ENCODE assay signal across 15 cellular contexts in genomic region chr15:81418427-81418826, GRCh38. TPM values are rescaled to one million over a fixed set of nuclear protein-coding genes. Genes with fewer than 3 reads are reported as not detected.
DNase-seq lines count a peak whose midpoint lies in the region; TF ChIP-seq lines count a peak whose summit lies in the region.
"Had no signal": no experiment of that assay in that cellular context is flagged by ENCODE, and none has a peak within 500 bp of the region (broad histone marks: within the 10 kb centered on the region; RNA-seq: fewer than 3 reads in every experiment).

No MANE protein-coding gene starts in this region.

- H3K79me1 ChIP-seq in H9 (ENCODE audit: insufficient read depth, low read depth, low read length, poor library complexity, severe bottlenecking): no peaks in the 10 kb centered on the region

- peaks cover 18% of the 10 kb centered on the region in 2 experiments for H3K4me1 Mint-ChIP-seq in H9
- H3K4me1 Mint-ChIP-seq in osteocyte (ENCODE audit: unreplicated experiment): peaks cover 16% of the 10 kb centered on the region
- H3K4me1 Mint-ChIP-seq: IgD-negative memory B cell had no signal

- TF ChIP-seq CTCF in H9 (conservative IDR thresholded peaks at IDR 0.05): no peak
- no peak for TF ChIP-seq CTCF in osteocyte (IDR thresholded peaks at IDR 0.05)
- TF ChIP-seq CTCF in OCI-LY7 (conservative IDR thresholded peaks at IDR 0.05; ENCODE audit: low read length): no peak

- H3K4me2 ChIP-seq in H9 (ENCODE audit: insufficient read depth, insufficient read length, low read length): no peak overlapping the region
- no peak overlapping the region for H3K4me2 ChIP-seq in OCI-LY7 (ENCODE audit: low read length)
- H3K4me2 ChIP-seq: A549 had no signal

- H2BK20ac ChIP-seq in H9 (ENCODE audit: low read depth, low read length, poor library complexity, severe bottlenecking): no peak overlapping the region

- H2AFZ ChIP-seq in H9 (ENCODE audit: low read length) (no peak overlapping the region), OCI-LY7 (ENCODE audit: low read length) (no peak overlapping the region)

- H3K23ac ChIP-seq in H9 (ENCODE audit: insufficient read length, low read depth, low read length): no peak overlapping the region

- H2BK5ac ChIP-seq in H9 (ENCODE audit: insufficient read length, low read length): no peak overlapping the region

- H3K23me2 ChIP-seq in H9 (ENCODE audit: insufficient read length, low read depth, low read length, poor library complexity, severe bottlenecking): no peaks in the 10 kb centered on the region

- H3K9ac ChIP-seq in H9 (ENCODE audit: extremely low read depth, insufficient read length, low read length) (no peak overlapping the region), iPS-20b (ENCODE audit: low read depth, low read length) (peak overlapping the region; percentile 46; the same call in 1 of the 2 replicates)

- H4K20me1 ChIP-seq in H9 (ENCODE audit: control insufficient read depth, insufficient read depth, insufficient read length) (no peaks in the 10 kb centered on the region), OCI-LY7 (ENCODE audit: insufficient read depth, low read length) (no peaks in the 10 kb centered on the region)

- H4K8ac ChIP-seq in H9 (replicated peaks; ENCODE audit: insufficient read length, low read depth, low read length): no peak overlapping the region

- 0 out of 2 replicates have a peak overlapping the region, but pooled peaks have one; percentile 95 for H2BK15ac ChIP-seq in H9 (ENCODE audit: low read depth, low read length)

- H3K79me2 ChIP-seq in H9 (ENCODE audit: insufficient read depth, low read length) (no peaks in the 10 kb centered on the region), OCI-LY7 (ENCODE audit: insufficient read depth, low read depth, low read length) (no peaks in the 10 kb centered on the region)

- H3K27me3 Mint-ChIP-seq in H9 (ENCODE audit: low read depth): no peaks in the 10 kb centered on the region; the same call in 1 of the 2 replicates
- peaks cover 2% of the 10 kb centered on the region for H3K27me3 Mint-ChIP-seq in osteocyte (ENCODE audit: unreplicated experiment)

- H3K4ac ChIP-seq in H9 (ENCODE audit: low read depth, low read length): no peak overlapping the region

- H3K4me3 ChIP-seq in SJCRH30 (peak overlapping the region; percentile 48), iPS-20b (ENCODE audit: low read length) (no peak overlapping the region), OCI-LY7 (ENCODE audit: low read depth, low read length, poor library complexity, severe bottlenecking) (no peak overlapping the region)
- H3K4me3 ChIP-seq: A549 had no signal

- POLR2A ChIA-PET in OCI-LY7 (lab: Charles Lee): no interaction called here

- H3K27me3 ChIP-seq in H9 (ENCODE audit: insufficient read depth, low read length): no peaks in the 10 kb centered on the region
- H3K27me3 ChIP-seq in SJCRH30: no peaks in the 10 kb centered on the region
- H3K27me3 ChIP-seq in iPS-20b (ENCODE audit: insufficient read depth, low read length): no peaks in the 10 kb centered on the region
- H3K27me3 ChIP-seq: BE2C had no signal

- H4K5ac ChIP-seq in H9 (ENCODE audit: insufficient read length, low read depth, low read length): no peak overlapping the region

- WGBS in H9 (ENCODE audit: extremely low coverage, insufficient read length, low lambda C conversion rate): no CpG with 5 or more reads among the region's 7 CpGs

- H3K56ac ChIP-seq in H9 (ENCODE audit: insufficient read length, low read depth, low read length): no peak overlapping the region

- DNase-seq in H9: no peak
- peak; percentile 21 to 43 for DNase-seq in SJCRH30
- DNase-seq in osteocyte (ENCODE audit: extremely low spot score, unreplicated experiment): no peak
- no peak for DNase-seq in OCI-LY7 (ENCODE audit: low spot score)
- no peak for DNase-seq in A172 (ENCODE audit: low spot score)
- no peak for DNase-seq in NCI-H524 (lab: John Stamatoyannopoulos, UW)
- DNase-seq: BE2C; CD4-positive, alpha-beta memory T cell; DMS153; GDM1 had no signal

- H3K27ac ChIP-seq in H9 (ENCODE audit: insufficient read length, low read depth, low read length) (no peak overlapping the region), SJCRH30 (peak overlapping the region; percentile 90), iPS-20b (ENCODE audit: low read length) (no peak overlapping the region), OCI-LY7 (ENCODE audit: low read depth, low read length, poor library complexity, severe bottlenecking) (no peak overlapping the region)
- H3K27ac ChIP-seq: A549, C4-2B had no signal

- H3K36me3 ChIP-seq in SJCRH30: no peaks in the 10 kb centered on the region
- H3K36me3 ChIP-seq in iPS-20b (ENCODE audit: insufficient read depth, low read depth, low read length): no peaks in the 10 kb centered on the region
- no peaks in the 10 kb centered on the region for H3K36me3 ChIP-seq in OCI-LY7 (ENCODE audit: insufficient read depth, low read length)
- H3K36me3 ChIP-seq: BE2C had no signal

- H3K9me3 ChIP-seq in H9 (ENCODE audit: control insufficient read depth, low read depth, low read length) (no peaks in the 10 kb centered on the region), SJCRH30 (replicated peaks) (no peaks in the 10 kb centered on the region), iPS-20b (ENCODE audit: insufficient read depth, low read depth, low read length) (no peaks in the 10 kb centered on the region), OCI-LY7 (ENCODE audit: low read length) (no peaks in the 10 kb centered on the region)
- H3K9me3 ChIP-seq: A549, BE2C had no signal

- H2AK5ac ChIP-seq in H9 (ENCODE audit: insufficient read length, low read length): no peak overlapping the region

- H3K36me3 Mint-ChIP-seq in H9 (ENCODE audit: insufficient read depth in 1 of 3, low read depth in 3 of 3) (no peaks in the 10 kb centered on the region), osteocyte (ENCODE audit: unreplicated experiment) (no peaks in the 10 kb centered on the region)
- H3K36me3 Mint-ChIP-seq: CD4-positive, alpha-beta memory T cell had no signal

- intact Hi-C loops in OCI-LY7 (cut with micrococcal nuclease; ENCODE audit: unreplicated experiment): no loop called here

- H3K9me3 Mint-ChIP-seq in H9 (no peaks in the 10 kb centered on the region; a peak in 1 of 5 replicates), osteocyte (ENCODE audit: unreplicated experiment) (no peaks in the 10 kb centered on the region)
- H3K9me3 Mint-ChIP-seq: CD4-positive, alpha-beta memory T cell had no signal

- no peak overlapping the region for H3K18ac ChIP-seq in H9 (ENCODE audit: insufficient read length, low read depth, low read length)

- H3K27ac Mint-ChIP-seq in H9 (no peak overlapping the region), osteocyte (ENCODE audit: unreplicated experiment) (peak overlapping the region; percentile 71)
- H3K27ac Mint-ChIP-seq: CD4-positive, alpha-beta memory T cell; IgD-negative memory B cell had no signal

- no peak overlapping the region for H3K14ac ChIP-seq in H9 (ENCODE audit: insufficient read depth, low read length)

- H2BK120ac ChIP-seq in H9 (ENCODE audit: low read depth, low read length, poor library complexity, severe bottlenecking): no peak overlapping the region

- H2BK12ac ChIP-seq in H9 (ENCODE audit: insufficient read length, low read depth, low read length): no peak overlapping the region

- no peak overlapping the region for H4K91ac ChIP-seq in H9 (ENCODE audit: insufficient read length, low read depth, low read length)

- no TSS peak for BruUV-seq in OCI-LY7 (replicated peaks; lab: Mats Ljungman, UMichigan)

- H3T11ph ChIP-seq in H9 (ENCODE audit: low read length): no peak overlapping the region

- no peak overlapping the region for H3K4me3 Mint-ChIP-seq in H9
- H3K4me3 Mint-ChIP-seq in osteocyte (ENCODE audit: unreplicated experiment): no peak overlapping the region
- H3K4me3 Mint-ChIP-seq: CD4-positive, alpha-beta memory T cell; IgD-negative memory B cell had no signal

- H3K4me1 ChIP-seq in H9 (ENCODE audit: insufficient read depth, low read length) (peaks cover 3% of the 10 kb centered on the region; the same call in 1 of the 2 replicates), SJCRH30 (peaks cover 13% of the 10 kb centered on the region), iPS-20b (ENCODE audit: insufficient read depth, low read length) (peaks cover 13% of the 10 kb centered on the region; the same call in 1 of the 2 replicates), OCI-LY7 (ENCODE audit: insufficient read depth, low read length, poor library complexity, severe bottlenecking) (no peaks in the 10 kb centered on the region)
- H3K4me1 ChIP-seq: A549, BE2C had no signal

- no peaks in the 10 kb centered on the region for H3K9me2 ChIP-seq in OCI-LY7 (ENCODE audit: insufficient read depth, low read length)

- CTCF ChIA-PET in OCI-LY7 (lab: Charles Lee; ENCODE audit: unreplicated experiment): no interaction called here

RNA-seq across cellular contexts. Expression of gene TMC3, which starts 44.4 kb away (rescaled TPM):
- total RNA-seq in H9 (2021) (not detected in 2 replicates), osteocyte (not detected in 2 replicates), OCI-LY7 (2022) (not detected in 2 replicates)
- total RNA-seq in SJCRH30 (2014; rRNA removed; shearing (Covaris generic)): 0.06 TPM in 1 of 2 replicates, not detected in the other
- total RNA-seq in OCI-LY7 (2014; rRNA removed; shearing (Covaris generic)): not detected in 2 replicates
- total RNA-seq in A172 (2014; rRNA removed; shearing (Covaris generic)): not detected in 2 replicates
- total RNA-seq: CD4-positive, alpha-beta memory T cell; HT-29 had no signal

Comparison
In these comparisons a context has a peak if more than half of its experiments do, and no peak if none do; other contexts are left out.
1. DNase-seq: peak in SJCRH30 (2 of 2); none in H9 (single experiment), osteocyte (single experiment), OCI-LY7 (single experiment), A172 (single experiment) and NCI-H524 (0 of 2).